Comparison of ENCODE assay signal across 2 cellular contexts in the genomic region with DNA sequence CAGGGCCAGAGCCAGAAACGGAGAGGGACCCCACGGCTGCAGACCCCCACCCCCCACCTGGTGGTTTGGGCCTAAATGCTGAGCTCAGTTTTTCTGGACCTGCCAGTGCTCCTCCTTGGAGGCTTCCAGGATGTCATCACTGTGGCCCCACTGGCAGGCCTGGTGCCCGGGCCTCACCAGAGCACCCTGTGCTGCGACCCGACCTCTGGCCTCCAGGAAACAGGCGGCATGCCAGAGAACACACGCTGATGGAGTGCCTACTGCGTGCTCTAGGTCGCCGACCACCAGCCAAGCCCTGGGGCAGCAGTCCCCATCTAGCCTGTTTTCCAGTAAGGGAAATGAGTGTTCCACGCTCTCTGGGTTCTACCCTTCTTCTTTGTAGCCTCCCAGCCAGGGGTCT.
TF ChIP-seq lines count a peak whose summit lies in the region.

No MANE protein-coding gene starts in this region.

TF ChIP-seq in liver, 16 proteins besides CTCF, POLR2A, EP300 and RAD21 (continued from another document):
- TF ChIP-seq ZBTB33 (IDR thresholded peaks at IDR 0.05) (no peak), JUND (IDR thresholded peaks at IDR 0.05) (no peak), SP1 (IDR thresholded peaks at IDR 0.05) (peak; percentile 27), FOXA2 (IDR thresholded peaks at IDR 0.05) (no peak), TAF1 (conservative IDR thresholded peaks at IDR 0.05) (no peak), ATF3 (IDR thresholded peaks at IDR 0.05) (no peak), NR2F2 (IDR thresholded peaks at IDR 0.05) (peak; percentile 70), RXRA (IDR thresholded peaks at IDR 0.05) (peak; percentile 41 to 98), HNF4G (IDR thresholded peaks at IDR 0.05) (no peak)
- TF ChIP-seq, protein P1, sequence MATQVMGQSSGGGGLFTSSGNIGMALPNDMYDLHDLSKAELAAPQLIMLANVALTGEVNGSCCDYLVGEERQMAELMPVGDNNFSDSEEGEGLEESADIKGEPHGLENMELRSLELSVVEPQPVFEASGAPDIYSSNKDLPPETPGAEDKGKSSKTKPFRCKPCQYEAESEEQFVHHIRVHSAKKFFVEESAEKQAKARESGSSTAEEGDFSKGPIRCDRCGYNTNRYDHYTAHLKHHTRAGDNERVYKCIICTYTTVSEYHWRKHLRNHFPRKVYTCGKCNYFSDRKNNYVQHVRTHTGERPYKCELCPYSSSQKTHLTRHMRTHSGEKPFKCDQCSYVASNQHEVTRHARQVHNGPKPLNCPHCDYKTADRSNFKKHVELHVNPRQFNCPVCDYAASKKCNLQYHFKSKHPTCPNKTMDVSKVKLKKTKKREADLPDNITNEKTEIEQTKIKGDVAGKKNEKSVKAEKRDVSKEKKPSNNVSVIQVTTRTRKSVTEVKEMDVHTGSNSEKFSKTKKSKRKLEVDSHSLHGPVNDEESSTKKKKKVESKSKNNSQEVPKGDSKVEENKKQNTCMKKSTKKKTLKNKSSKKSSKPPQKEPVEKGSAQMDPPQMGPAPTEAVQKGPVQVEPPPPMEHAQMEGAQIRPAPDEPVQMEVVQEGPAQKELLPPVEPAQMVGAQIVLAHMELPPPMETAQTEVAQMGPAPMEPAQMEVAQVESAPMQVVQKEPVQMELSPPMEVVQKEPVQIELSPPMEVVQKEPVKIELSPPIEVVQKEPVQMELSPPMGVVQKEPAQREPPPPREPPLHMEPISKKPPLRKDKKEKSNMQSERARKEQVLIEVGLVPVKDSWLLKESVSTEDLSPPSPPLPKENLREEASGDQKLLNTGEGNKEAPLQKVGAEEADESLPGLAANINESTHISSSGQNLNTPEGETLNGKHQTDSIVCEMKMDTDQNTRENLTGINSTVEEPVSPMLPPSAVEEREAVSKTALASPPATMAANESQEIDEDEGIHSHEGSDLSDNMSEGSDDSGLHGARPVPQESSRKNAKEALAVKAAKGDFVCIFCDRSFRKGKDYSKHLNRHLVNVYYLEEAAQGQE (IDR thresholded peaks at IDR 0.05), result no peak

TF ChIP-seq in WTC11, 78 proteins besides CTCF, POLR2A, EP300 and RAD21 (continued from another document):
- TF ChIP-seq, protein P2, sequence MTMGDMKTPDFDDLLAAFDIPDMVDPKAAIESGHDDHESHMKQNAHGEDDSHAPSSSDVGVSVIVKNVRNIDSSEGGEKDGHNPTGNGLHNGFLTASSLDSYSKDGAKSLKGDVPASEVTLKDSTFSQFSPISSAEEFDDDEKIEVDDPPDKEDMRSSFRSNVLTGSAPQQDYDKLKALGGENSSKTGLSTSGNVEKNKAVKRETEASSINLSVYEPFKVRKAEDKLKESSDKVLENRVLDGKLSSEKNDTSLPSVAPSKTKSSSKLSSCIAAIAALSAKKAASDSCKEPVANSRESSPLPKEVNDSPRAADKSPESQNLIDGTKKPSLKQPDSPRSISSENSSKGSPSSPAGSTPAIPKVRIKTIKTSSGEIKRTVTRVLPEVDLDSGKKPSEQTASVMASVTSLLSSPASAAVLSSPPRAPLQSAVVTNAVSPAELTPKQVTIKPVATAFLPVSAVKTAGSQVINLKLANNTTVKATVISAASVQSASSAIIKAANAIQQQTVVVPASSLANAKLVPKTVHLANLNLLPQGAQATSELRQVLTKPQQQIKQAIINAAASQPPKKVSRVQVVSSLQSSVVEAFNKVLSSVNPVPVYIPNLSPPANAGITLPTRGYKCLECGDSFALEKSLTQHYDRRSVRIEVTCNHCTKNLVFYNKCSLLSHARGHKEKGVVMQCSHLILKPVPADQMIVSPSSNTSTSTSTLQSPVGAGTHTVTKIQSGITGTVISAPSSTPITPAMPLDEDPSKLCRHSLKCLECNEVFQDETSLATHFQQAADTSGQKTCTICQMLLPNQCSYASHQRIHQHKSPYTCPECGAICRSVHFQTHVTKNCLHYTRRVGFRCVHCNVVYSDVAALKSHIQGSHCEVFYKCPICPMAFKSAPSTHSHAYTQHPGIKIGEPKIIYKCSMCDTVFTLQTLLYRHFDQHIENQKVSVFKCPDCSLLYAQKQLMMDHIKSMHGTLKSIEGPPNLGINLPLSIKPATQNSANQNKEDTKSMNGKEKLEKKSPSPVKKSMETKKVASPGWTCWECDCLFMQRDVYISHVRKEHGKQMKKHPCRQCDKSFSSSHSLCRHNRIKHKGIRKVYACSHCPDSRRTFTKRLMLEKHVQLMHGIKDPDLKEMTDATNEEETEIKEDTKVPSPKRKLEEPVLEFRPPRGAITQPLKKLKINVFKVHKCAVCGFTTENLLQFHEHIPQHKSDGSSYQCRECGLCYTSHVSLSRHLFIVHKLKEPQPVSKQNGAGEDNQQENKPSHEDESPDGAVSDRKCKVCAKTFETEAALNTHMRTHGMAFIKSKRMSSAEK (CRISPR knock-in tag; IDR thresholded peaks at IDR 0.05; ENCODE audit: borderline replicate concordance), result no peak
- TF ChIP-seq, protein P3, sequence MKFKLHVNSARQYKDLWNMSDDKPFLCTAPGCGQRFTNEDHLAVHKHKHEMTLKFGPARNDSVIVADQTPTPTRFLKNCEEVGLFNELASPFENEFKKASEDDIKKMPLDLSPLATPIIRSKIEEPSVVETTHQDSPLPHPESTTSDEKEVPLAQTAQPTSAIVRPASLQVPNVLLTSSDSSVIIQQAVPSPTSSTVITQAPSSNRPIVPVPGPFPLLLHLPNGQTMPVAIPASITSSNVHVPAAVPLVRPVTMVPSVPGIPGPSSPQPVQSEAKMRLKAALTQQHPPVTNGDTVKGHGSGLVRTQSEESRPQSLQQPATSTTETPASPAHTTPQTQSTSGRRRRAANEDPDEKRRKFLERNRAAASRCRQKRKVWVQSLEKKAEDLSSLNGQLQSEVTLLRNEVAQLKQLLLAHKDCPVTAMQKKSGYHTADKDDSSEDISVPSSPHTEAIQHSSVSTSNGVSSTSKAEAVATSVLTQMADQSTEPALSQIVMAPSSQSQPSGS (CRISPR knock-in tag; IDR thresholded peaks at IDR 0.05; ENCODE audit: borderline replicate concordance, low read depth), result no peak
- no peak for TF ChIP-seq SOX15 (CRISPR knock-in tag; IDR thresholded peaks at IDR 0.05)
- TF ChIP-seq FOXJ3 (CRISPR knock-in tag; IDR thresholded peaks at IDR 0.05; ENCODE audit: borderline replicate concordance), result no peak
- TF ChIP-seq ETV6 (CRISPR knock-in tag; IDR thresholded peaks at IDR 0.05), result no peak
TF ChIP-seq in WTC11: peak in this region for 0.
